ENCODE assay signal across 13 cellular contexts in genomic region chr9:125550216-125550614, GRCh38.
DNase-seq lines count a peak whose midpoint lies in the region; ATAC-seq and TF ChIP-seq lines count a peak whose summit lies in the region.
"Had no signal": no experiment of that assay in that cellular context is flagged by ENCODE, and none has a peak within 500 bp of the region (broad histone marks: within the 10 kb centered on the region; RNA-seq: fewer than 3 reads in every experiment).

No MANE protein-coding gene starts in this region.

- H3K27me3 ChIP-seq in adrenal gland (no peaks in the 10 kb centered on the region), neural cell (ENCODE audit: insufficient read depth, low read depth, low read length) (no peaks in the 10 kb centered on the region)

- peak in 1 of 6 experiments; percentile 11 for TF ChIP-seq CTCF in adrenal gland (IDR thresholded peaks at IDR 0.05)
- no peak for TF ChIP-seq CTCF in fibroblast of the aortic adventitia (IDR thresholded peaks at IDR 0.05; ENCODE audit: insufficient read depth, low read length)
- peak; percentile 32 for TF ChIP-seq CTCF in neural cell (IDR thresholded peaks at IDR 0.05; ENCODE audit: poor library complexity, severe bottlenecking)

- H3K9me2 ChIP-seq in neural cell (ENCODE audit: insufficient read depth, low read length), result no peaks in the 10 kb centered on the region

- H3K27ac ChIP-seq in adrenal gland, result peak overlapping the region; percentile 50 to 81 (median 69)
- peak overlapping the region; percentile 3 for H3K27ac ChIP-seq in neural cell (ENCODE audit: low read length)
- H3K27ac ChIP-seq: RWPE1 had no signal

- no peak for TF ChIP-seq POLR2A in adrenal gland (IDR thresholded peaks at IDR 0.05)

- H3K36me3 ChIP-seq in adrenal gland (replicated peaks in 1 of 2) (no peaks in the 10 kb centered on the region), neural cell (ENCODE audit: insufficient read depth, low read length) (no peaks in the 10 kb centered on the region)

- ATAC-seq in HG03378 (IDR thresholded peaks at IDR 0.05; ENCODE audit: unreplicated experiment), result no peak

- no peaks in the 10 kb centered on the region for H3K9me3 ChIP-seq in adrenal gland (replicated peaks in 1 of 3)
- H3K9me3 ChIP-seq in neural cell (ENCODE audit: low read length), result no peaks in the 10 kb centered on the region
- H3K9me3 ChIP-seq: mucosa of descending colon had no signal

- H3F3A ChIP-seq in neural cell (ENCODE audit: insufficient read depth, low read length, poor library complexity, severe bottlenecking), result no peaks in the 10 kb centered on the region

- H3K9ac ChIP-seq in neural cell (ENCODE audit: low read length), result no peak overlapping the region

- H3K4me1 ChIP-seq in adrenal gland (replicated peaks in 1 of 2), result peaks cover 41 to 51% of the 10 kb centered on the region in 2 donors

- H3K79me2 ChIP-seq in neural cell (replicated peaks; ENCODE audit: insufficient read depth, low read length), result no peaks in the 10 kb centered on the region

- WGBS in adrenal gland, 4 donors, result 21 to 27% (median 24%) methylated on average over 3 of the region's 3 CpGs

- intact Hi-C loops in adrenal gland (cut with DNase I), result no loop called here

- peak overlapping the region; percentile 3 for H3K4me2 ChIP-seq in neural cell (ENCODE audit: low read length)

- no peaks in the 10 kb centered on the region for H4K20me1 ChIP-seq in neural cell (ENCODE audit: insufficient read depth)

- H3K4me3 ChIP-seq in adrenal gland (no peak overlapping the region), fibroblast of the aortic adventitia (ENCODE audit: low read depth, low read length) (no peak overlapping the region), neural cell (ENCODE audit: low read length) (peak overlapping the region; percentile 13)
- H3K4me3 ChIP-seq: mucosa of descending colon had no signal

- no peak overlapping the region for H2AFZ ChIP-seq in neural cell (ENCODE audit: low read depth, low read length)

- peak; percentile 93 for TF ChIP-seq EP300 in neural cell (conservative IDR thresholded peaks at IDR 0.05; ENCODE audit: poor library complexity, severe bottlenecking)

- TF ChIP-seq RAD21 in neural cell (conservative IDR thresholded peaks at IDR 0.05), result no peak

- DNase-seq in A172 (ENCODE audit: low spot score), result peak; percentile 32
- no peak for DNase-seq in adrenal gland
- DNase-seq in fibroblast of the aortic adventitia (ENCODE audit: low read depth), result peak; percentile 65
- no peak for DNase-seq in T-helper 9 cell
- DNase-seq in NCI-H128 (lab: John Stamatoyannopoulos, UW; ENCODE audit: unreplicated experiment), result no peak
- no peak for DNase-seq in germinal center (ENCODE audit: low spot score)
- DNase-seq: activated naive CD4-positive, alpha-beta T cell treated with anti-CD3 and anti-CD28 coated beads, Interleukin-2, amount 50 U/mL, for 16 hours; DND-41; mucosa of descending colon; trophoblast cell had no signal

TF ChIP-seq in neural cell, 6 proteins besides CTCF, POLR2A, EP300 and RAD21:
- TF ChIP-seq POLR2AphosphoS5 (IDR thresholded peaks at IDR 0.05) (peak; percentile 81), REST (IDR thresholded peaks at IDR 0.05; ENCODE audit: borderline replicate concordance) (no peak), SMC3 (conservative IDR thresholded peaks at IDR 0.05; ENCODE audit: poor library complexity) (peak; percentile 47), MXI1 (conservative IDR thresholded peaks at IDR 0.05; ENCODE audit: poor library complexity, severe bottlenecking) (no peak), TAF1 (IDR thresholded peaks at IDR 0.05; ENCODE audit: low read depth) (no peak), EZH2 (IDR thresholded peaks at IDR 0.05; ENCODE audit: borderline replicate concordance, insufficient read depth, low read length, poor library complexity, severe bottlenecking) (no peak)

Comparison
In these comparisons a context has a peak if more than half of its experiments do, and no peak if none do; other contexts are left out.
1. DNase-seq: peak in A172 (single experiment) and fibroblast of the aortic adventitia (single experiment); none in adrenal gland (0 of 7), T-helper 9 cell (single experiment), NCI-H128 (single experiment) and germinal center (single experiment).